12 cellular contexts compared by ENCODE assay signal in the genomic region with DNA sequence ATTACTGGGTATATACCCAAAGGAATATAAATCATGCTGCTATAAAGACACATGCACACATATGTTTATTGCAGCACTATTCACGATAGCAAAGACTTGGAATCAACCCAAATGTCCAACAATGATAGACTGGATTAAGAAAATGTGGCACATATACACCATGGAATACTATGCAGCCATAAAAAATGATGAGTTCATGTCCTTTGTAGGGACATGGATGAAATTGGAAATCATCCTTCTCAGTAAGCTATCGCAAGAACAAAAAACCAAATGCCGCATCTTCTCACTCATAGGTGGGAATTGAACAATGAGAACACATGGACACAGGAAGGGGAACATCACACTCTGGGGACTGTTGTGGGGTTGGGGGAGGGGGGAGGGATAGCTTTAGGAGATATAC. TPM values are rescaled to one million over a fixed set of nuclear protein-coding genes. Genes with fewer than 3 reads are reported as not detected.
"Had no signal": no experiment of that assay in that cellular context is flagged by ENCODE, and none has a peak within 500 bp of the region (broad histone marks: within the 10 kb centered on the region; RNA-seq: fewer than 3 reads in every experiment).

No MANE protein-coding gene starts in this region.

RNA-seq across cellular contexts. Expression of a gene that starts 25.0 kb away (rescaled TPM):
- total RNA-seq: activated B cell treated with CpG ODN at 0.5 μM for 24 hours; activated CD4-positive, alpha-beta memory T cell treated with anti-CD3 and anti-CD28 coated beads for 36 hours; activated CD4-positive, alpha-beta memory T cell treated with anti-CD3 and anti-CD28 coated beads, Interleukin-2, amount 10 ng/mL, durations not matched to agents 7 days and 5 days; activated CD4-positive, alpha-beta T cell treated with anti-CD3 and anti-CD28 coated beads for 36 hours; activated CD4-positive, alpha-beta T cell treated with anti-CD3 and anti-CD28 coated beads, Interleukin-2, amount 10 ng/mL, durations not matched to agents 24 days and 14 days; activated CD4-positive, alpha-beta T cell treated with anti-CD3 and anti-CD28 coated beads, Interleukin-2, amount 10 ng/mL, durations not matched to agents 7 days and 5 days; activated CD8-positive, alpha-beta memory T cell treated with anti-CD3 and anti-CD28 coated beads for 36 hours; activated CD8-positive, alpha-beta memory T cell treated with anti-CD3 and anti-CD28 coated beads, Interleukin-2, amount 10 ng/mL, durations not matched to agents 7 days and 5 days; activated CD8-positive, alpha-beta T cell treated with anti-CD3 and anti-CD28 coated beads for 36 hours; activated CD8-positive, alpha-beta T cell treated with anti-CD3 and anti-CD28 coated beads, Interleukin-2, amount 10 ng/mL, durations not matched to agents 7 days and 5 days; T-helper 1 cell treated with Interleukin-12 subunit alpha and Interleukin-12 subunit beta and Interleukin-4 antibody, amounts not matched to agents 30 ng/mL and 1 ng/mL, for 36 hours; T-helper 2 cell treated with Interferon-gamma antibody and Interleukin-4, amounts not matched to agents 100 ng/mL and 5 ng/mL, for 36 hours had no signal
